In the genomic region with DNA sequence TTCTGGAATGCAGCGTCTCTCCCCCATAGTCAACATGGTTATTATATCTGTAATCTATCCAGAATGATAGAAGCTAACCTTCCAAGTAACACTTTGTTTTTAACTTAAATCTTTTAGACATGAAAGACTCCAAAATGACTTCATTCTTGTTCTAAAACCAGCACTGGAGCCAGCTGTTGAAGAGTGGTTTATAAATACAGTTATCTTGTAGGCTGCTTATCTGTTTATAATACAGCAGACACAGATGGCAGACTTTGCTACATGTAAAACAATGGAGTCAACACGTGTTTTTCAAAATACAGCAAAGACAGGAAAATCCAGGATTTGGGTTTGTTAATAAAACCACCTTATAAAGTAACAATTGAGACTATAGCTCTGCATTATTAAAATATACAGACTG, we compare ENCODE assay signal across 13 cellular contexts.
"Had no signal": no experiment of that assay in that cellular context is flagged by ENCODE, and none has a peak within 500 bp of the region (broad histone marks: within the 10 kb centered on the region; RNA-seq: fewer than 3 reads in every experiment).

No MANE protein-coding gene starts in this region.

- H3K36me3 ChIP-seq: adrenal gland, ovary had no signal

- H3K27ac Mint-ChIP-seq: stimulated activated naive CD8-positive, alpha-beta T cell treated with anti-CD3 and anti-CD28 coated beads, Interleukin-15, amount 100 ng/mL, for 72 hours; T-helper 17 cell had no signal

- DNase-seq: activated CD4-positive, alpha-beta T cell treated with anti-CD3 and anti-CD28 coated beads, Interleukin-2, amount 50 U/mL, for 1 hour; activated naive CD4-positive, alpha-beta T cell treated with anti-CD3 and anti-CD28 coated beads, Interleukin-2, amount 50 U/mL, for 16 hours; adrenal gland; central memory CD4-positive, alpha-beta T cell; cortex of kidney; effector CD8-positive, alpha-beta T cell; mesenchymal stem cell; ovary; stimulated activated CD4-positive, alpha-beta T cell treated with anti-CD3 and anti-CD28 coated beads, Interleukin-4, amount 100 ng/mL, for 4 hours; stimulated activated naive CD8-positive, alpha-beta T cell treated with anti-CD3 and anti-CD28 coated beads, Interleukin-15, amount 100 ng/mL, for 72 hours; T-helper 17 cell had no signal

- H3K9me3 Mint-ChIP-seq: activated T-helper 2 cell treated with anti-CD3 and anti-CD28 coated beads, Interferon-gamma antibody, Interleukin-2, Interleukin-4, amounts not matched to agents 10 μg/mL and 5 μg/mL and 100 μg/mL, durations not matched to agents 14 hours and 24 hours and 36 hours; neural crest cell; stimulated activated naive CD8-positive, alpha-beta T cell treated with anti-CD3 and anti-CD28 coated beads, Interleukin-15, amount 100 ng/mL, for 72 hours had no signal

- H3K9me3 ChIP-seq: adrenal gland, ovary had no signal

- H3K4me3 Mint-ChIP-seq: neural crest cell; stimulated activated naive CD8-positive, alpha-beta T cell treated with anti-CD3 and anti-CD28 coated beads, Interleukin-15, amount 100 ng/mL, for 72 hours; T-helper 17 cell had no signal

- H3K4me3 ChIP-seq: adrenal gland, ovary had no signal

- H3K4me1 ChIP-seq: adrenal gland had no signal

- H3K27me3 Mint-ChIP-seq: stimulated activated naive CD8-positive, alpha-beta T cell treated with anti-CD3 and anti-CD28 coated beads, Interleukin-15, amount 100 ng/mL, for 72 hours had no signal

- H3K27me3 ChIP-seq: adrenal gland, ovary had no signal

- ATAC-seq: stimulated activated naive CD8-positive, alpha-beta T cell treated with anti-CD3 and anti-CD28 coated beads, Interleukin-15, amount 100 ng/mL, for 72 hours; T-helper 17 cell had no signal

- H3K4me1 Mint-ChIP-seq: T-helper 17 cell had no signal

- H3K27ac ChIP-seq: adrenal gland, ovary had no signal
